In genomic region chr4:83356899-83357661, GRCh38 we compare ENCODE assay signal across 8 cellular contexts. TPM values are rescaled to one million over a fixed set of nuclear protein-coding genes. Genes with fewer than 3 reads are reported as not detected.
A peak's percentile ranks its signal among the peaks of the same experiment; 100 is the strongest.
DNase-seq lines count a peak whose midpoint lies in the region; ATAC-seq, FAIRE-seq and TF ChIP-seq lines count a peak whose summit lies in the region.

No MANE protein-coding gene starts in this region.

- H3K36me3 Mint-ChIP-seq in immature natural killer cell = no peaks in the 10 kb centered on the region

- H3K27me3 Mint-ChIP-seq in immature natural killer cell (ENCODE audit: low read depth in 3 of 3) = peaks cover 0 to 2% (median 0%) of the 10 kb centered on the region in 3 donors

- H3K27ac Mint-ChIP-seq in immature natural killer cell = no peak overlapping the region

- H3K27me3 ChIP-seq in heart left ventricle = no peaks in the 10 kb centered on the region

- intact Hi-C loops in heart left ventricle (cut with DNase I) = no loop called here

- 40 to 52% (median 43%) methylated on average over 4 of the region's 4 CpGs for WGBS in heart left ventricle, 4 donors

- TF ChIP-seq POLR2A in heart left ventricle (IDR thresholded peaks at IDR 0.05) = no peak

- H3K4me3 ChIP-seq in GM12865 (ENCODE audit: low read depth, low read length) (no peak overlapping the region), HFF-Myc (replicated peaks; ENCODE audit: low read depth, low read length) (no peak overlapping the region), heart left ventricle (no peak overlapping the region)

- no peaks in the 10 kb centered on the region for H3K36me3 ChIP-seq in heart left ventricle

- DNase-seq in GM12865 (ENCODE audit: low read depth) = peak; percentile 9
- peak; percentile 90 for DNase-seq in HFF-Myc (ENCODE audit: extremely low read depth, low read depth)
- peak; percentile 13 to 79 for DNase-seq in SW 1271 (lab: John Stamatoyannopoulos, UW)
- DNase-seq in heart left ventricle = no peak
- peak; percentile 54 for DNase-seq in urothelium cell line (ENCODE audit: low spot score)
- DNase-seq in midbrain (lab: John Stamatoyannopoulos, UW) = no peak
- DNase-seq in NCI-H524 treated with DMSO at 0.1 percent for 48 hours (lab: John Stamatoyannopoulos, UW) = no peak
- DNase-seq in immature natural killer cell = no peak

- H3K4me3 Mint-ChIP-seq in immature natural killer cell = no peak overlapping the region

- peaks cover 0 to 13% (median 4%) of the 10 kb centered on the region in 12 donors for H3K4me1 ChIP-seq in heart left ventricle

- no peak for TF ChIP-seq CTCF in GM12865 (IDR thresholded peaks at IDR 0.05; ENCODE audit: insufficient read depth, low read depth, low read length, missing control alignments)
- no peak for TF ChIP-seq CTCF in HFF-Myc (IDR thresholded peaks at IDR 0.05; ENCODE audit: low read depth, low read length, missing control alignments)
- no peak for TF ChIP-seq CTCF in heart left ventricle (IDR thresholded peaks at IDR 0.05)

- H3K9me3 Mint-ChIP-seq in immature natural killer cell = no peaks in the 10 kb centered on the region

- peaks cover 0 to 3% of the 10 kb centered on the region in 2 donors for H3K4me1 Mint-ChIP-seq in immature natural killer cell

- peak overlapping the region in 6 of 12 donors; percentile 24 to 51 (median 32) for H3K27ac ChIP-seq in heart left ventricle

- ATAC-seq in heart left ventricle = peak; percentile 69 to 89 (median 78)

- FAIRE-seq in urothelium cell line (lab: Jason Lieb, UNC) = no peak

- H3K9me3 ChIP-seq in heart left ventricle = peaks cover 0 to 12% (median 5%) of the 10 kb centered on the region in 12 donors

RNA-seq across cellular contexts. Expression of gene HPSE, which starts 22.4 kb away (rescaled TPM):
- total RNA-seq in heart left ventricle = 1 to 10 TPM in 2 of 9 donors, under 1 TPM in 7; 0.38 to 6.2 (median 0.75) TPM
- polyA plus RNA-seq in heart left ventricle (under 1 TPM; 0.15 to 0.37 TPM), immature natural killer cell (1 to 10 TPM; 1.1 to 2.5 (median 1.3) TPM)

Comparison
In these comparisons a context has a peak if more than half of its experiments do, and no peak if none do; other contexts are left out.
1. DNase-seq: peak in GM12865 (single experiment), HFF-Myc (single experiment), SW 1271 (2 of 2) and urothelium cell line (single experiment); none in heart left ventricle (0 of 5), midbrain (single experiment), NCI-H524 treated with DMSO at 0.1 percent for 48 hours (single experiment) and immature natural killer cell (0 of 3).